Comparison of ENCODE assay signal across 9 cellular contexts in the genomic region with DNA sequence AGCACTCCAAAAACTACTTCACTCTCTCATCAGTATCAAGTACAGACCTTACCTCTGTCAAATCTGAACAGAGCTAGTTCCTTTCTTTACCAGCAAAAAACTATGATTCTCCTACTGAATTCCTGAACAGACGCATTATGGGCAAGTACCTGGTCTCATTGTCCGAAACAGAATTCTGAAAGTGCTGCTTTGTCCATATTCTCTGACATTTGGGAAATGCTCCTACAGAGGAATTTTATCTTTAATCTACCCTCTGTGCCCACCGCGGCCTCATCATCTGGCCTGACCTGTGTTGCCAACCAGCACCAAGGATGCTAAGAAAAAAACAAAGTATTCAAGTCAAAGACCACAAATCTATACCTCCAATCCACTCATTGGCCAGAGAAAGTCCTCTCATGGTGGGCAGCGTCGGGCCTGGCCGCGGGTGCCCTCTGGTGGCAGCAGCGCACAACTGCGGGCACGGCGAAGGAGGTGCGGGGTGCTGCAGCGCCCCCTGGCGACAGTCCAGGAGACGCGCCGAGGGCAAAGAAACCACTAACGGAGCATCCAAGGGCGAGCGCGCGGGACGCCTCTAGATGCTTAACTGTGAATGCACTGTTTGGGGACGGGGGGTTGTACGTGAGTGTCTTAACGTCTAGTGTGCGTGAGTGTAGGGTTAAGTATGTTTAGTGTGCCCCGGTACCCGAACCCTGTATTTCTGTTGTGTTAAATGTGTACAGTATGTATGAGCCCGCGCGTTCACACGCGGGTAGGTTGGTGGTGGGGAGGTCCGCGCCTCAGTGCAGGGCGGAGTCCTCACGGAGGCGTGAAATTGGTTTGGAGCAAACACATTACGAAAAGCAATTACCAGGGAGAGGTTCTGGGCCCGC. TPM values are rescaled to one million over a fixed set of nuclear protein-coding genes. Genes with fewer than 3 reads are reported as not detected.
DNase-seq lines count a peak whose midpoint lies in the region; ATAC-seq, FAIRE-seq and TF ChIP-seq lines count a peak whose summit lies in the region.
"Had no signal": no experiment of that assay in that cellular context is flagged by ENCODE, and none has a peak within 500 bp of the region (broad histone marks: within the 10 kb centered on the region; RNA-seq: fewer than 3 reads in every experiment).

No MANE protein-coding gene starts in this region.

- H3K4ac ChIP-seq in trophoblast cell (ENCODE audit: low read depth, low read length), result no peak overlapping the region

- no peak for FAIRE-seq in frontal cortex (lab: Jason Lieb, UNC)

- no peak overlapping the region for H3K27ac ChIP-seq in SJCRH30
- H3K27ac ChIP-seq in trophoblast cell (ENCODE audit: low read depth, low read length), result no peak overlapping the region

- peaks cover 17% of the 10 kb centered on the region for H3K4me1 Mint-ChIP-seq in type B pancreatic cell (ENCODE audit: unreplicated experiment)

- no peak overlapping the region for H4K12ac ChIP-seq in trophoblast cell (ENCODE audit: low read depth, low read length)

- no peak overlapping the region for H2BK5ac ChIP-seq in trophoblast cell (ENCODE audit: low read depth, low read length, poor library complexity)

- H3K4me1 ChIP-seq in SJCRH30 (no peaks in the 10 kb centered on the region), trophoblast cell (ENCODE audit: control insufficient read depth in 1 of 2, insufficient read depth in 2 of 2, low read length in 2 of 2) (peaks cover 0 to under 1% of the 10 kb centered on the region in 2 experiments)

- H4K91ac ChIP-seq in trophoblast cell (ENCODE audit: low read depth, low read length), result no peak overlapping the region

- DNase-seq in COR-L47 (lab: John Stamatoyannopoulos, UW) (peak; percentile 41), SJCRH30 (peak; percentile 64 to 87), frontal cortex (ENCODE audit: low spot score in 2 of 2) (peak; percentile 92 to 94), trophoblast cell (peak; percentile 49 to 80), type B pancreatic cell (ENCODE audit: extremely low spot score, unreplicated experiment) (peak; percentile 88)
- DNase-seq in Jurkat, Clone E6-1 (ENCODE audit: low read depth, low spot score), result peak; percentile 47
- peak; percentile 69 for DNase-seq in activated effector memory CD4-positive, alpha-beta T cell treated with Interleukin-2 at 50 U/mL for 16 hours

- H2AFZ ChIP-seq in trophoblast cell (ENCODE audit: insufficient read depth, low read length, poor library complexity), result no peak overlapping the region

- peaks cover 15% of the 10 kb centered on the region for H3K27me3 ChIP-seq in SJCRH30
- peaks cover 21% of the 10 kb centered on the region for H3K27me3 ChIP-seq in trophoblast cell (ENCODE audit: insufficient read depth, low read length)

- no peaks in the 10 kb centered on the region for H3K79me1 ChIP-seq in trophoblast cell (ENCODE audit: low read length)

- no CpG with 5 or more reads among the region's 42 CpGs for WGBS in trophoblast cell (ENCODE audit: extremely low coverage, insufficient coverage, insufficient read length)

- peaks cover 11% of the 10 kb centered on the region for H3K9me3 Mint-ChIP-seq in type B pancreatic cell
- H3K9me3 Mint-ChIP-seq: dendritic cell treated with granulocyte-macrophage colony-stimulating factor and Interleukin-4, amounts not matched to agents 40 ng/mL and 50 ng/mL, for 4 days had no signal

- H3K4me3 Mint-ChIP-seq in type B pancreatic cell, result peak overlapping the region; percentile 9
- H3K4me3 Mint-ChIP-seq: dendritic cell treated with granulocyte-macrophage colony-stimulating factor and Interleukin-4, amounts not matched to agents 40 ng/mL and 50 ng/mL, for 4 days had no signal

- no peak overlapping the region for H3K23ac ChIP-seq in trophoblast cell (ENCODE audit: low read length)

- H3K36me3 ChIP-seq in SJCRH30 (no peaks in the 10 kb centered on the region), trophoblast cell (ENCODE audit: control insufficient read depth in 1 of 2, insufficient read depth in 2 of 2, low read length in 2 of 2) (no peaks in the 10 kb centered on the region)

- ATAC-seq in GM19463 (IDR thresholded peaks at IDR 0.05; ENCODE audit: unreplicated experiment), result peak; percentile 61

- H3K27ac Mint-ChIP-seq in type B pancreatic cell, result no peak overlapping the region
- H3K27ac Mint-ChIP-seq: dendritic cell treated with granulocyte-macrophage colony-stimulating factor and Interleukin-4, amounts not matched to agents 40 ng/mL and 50 ng/mL, for 4 days had no signal

- H2AK5ac ChIP-seq in trophoblast cell (ENCODE audit: low read length), result no peak overlapping the region

- no peaks in the 10 kb centered on the region for H3K36me3 Mint-ChIP-seq in type B pancreatic cell

- peaks cover 65% of the 10 kb centered on the region for H3K27me3 Mint-ChIP-seq in type B pancreatic cell

- no peak overlapping the region for H3K4me3 ChIP-seq in Jurkat, Clone E6-1 (ENCODE audit: low read length)
- H3K4me3 ChIP-seq in SJCRH30 (no peak overlapping the region), trophoblast cell (ENCODE audit: low read depth, low read length) (no peak overlapping the region)

- no peak overlapping the region for H2BK12ac ChIP-seq in trophoblast cell (ENCODE audit: low read length)

- no peaks in the 10 kb centered on the region for H3K79me2 ChIP-seq in trophoblast cell (ENCODE audit: control insufficient read depth, insufficient read depth, low read length, poor library complexity)

- TF ChIP-seq CTCF in type B pancreatic cell (conservative IDR thresholded peaks at IDR 0.05), result peak; percentile 100

- H4K8ac ChIP-seq in trophoblast cell (ENCODE audit: low read depth, low read length), result no peak overlapping the region

- H3K4me2 ChIP-seq in trophoblast cell (ENCODE audit: low read length), result no peak overlapping the region

- no peaks in the 10 kb centered on the region for H3K9me3 ChIP-seq in SJCRH30 (replicated peaks)
- peaks cover 25% of the 10 kb centered on the region for H3K9me3 ChIP-seq in trophoblast cell (ENCODE audit: insufficient read depth, low read depth, low read length)

- no peak overlapping the region for H3K18ac ChIP-seq in trophoblast cell (ENCODE audit: low read length)

- H3K9ac ChIP-seq in trophoblast cell (ENCODE audit: low read length), result no peak overlapping the region

- no peak overlapping the region for H2BK120ac ChIP-seq in trophoblast cell (ENCODE audit: insufficient read depth, low read length, poor library complexity)

- no peak overlapping the region for H3K14ac ChIP-seq in trophoblast cell (ENCODE audit: low read length)

RNA-seq across cellular contexts. Expression of a gene that starts 5.0 kb away (rescaled TPM):
- polyA plus RNA-seq in Jurkat, Clone E6-1 (2012; ENCODE audit: insufficient read depth, insufficient read length), result not detected
- total RNA-seq in SJCRH30 (2014; rRNA removed; shearing (Covaris generic)), result 0.48 and 0.95 TPM in 2 replicates
- total RNA-seq in frontal cortex (0.41 TPM), type B pancreatic cell (ENCODE audit: low replicate concordance) (0.26 and 0.41 TPM in 2 replicates)
- not detected in 2 replicates for polyA plus RNA-seq in trophoblast cell (2013)

RNA-seq across cellular contexts. Expression of a gene that starts 14.5 kb away (rescaled TPM):
- not detected for polyA plus RNA-seq in Jurkat, Clone E6-1 (2012; ENCODE audit: insufficient read depth, insufficient read length)
- total RNA-seq in SJCRH30 (2014; rRNA removed; shearing (Covaris generic)), result not detected in 2 replicates
- total RNA-seq in frontal cortex (not detected), type B pancreatic cell (ENCODE audit: low replicate concordance) (not detected in 2 replicates)
- polyA plus RNA-seq in trophoblast cell (2013), result not detected in 2 replicates

RNA-seq across cellular contexts. Expression of a gene that starts 37.8 kb away (rescaled TPM):
- not detected for polyA plus RNA-seq in Jurkat, Clone E6-1 (2012; ENCODE audit: insufficient read depth, insufficient read length)
- total RNA-seq in SJCRH30 (2014; rRNA removed; shearing (Covaris generic)), result not detected in 2 replicates
- total RNA-seq in frontal cortex (not detected), type B pancreatic cell (ENCODE audit: low replicate concordance) (not detected in 2 replicates)
- not detected in 2 replicates for polyA plus RNA-seq in trophoblast cell (2013)

RNA-seq across cellular contexts. Expression of a gene that starts 54.5 kb away (rescaled TPM):
- 55.4 TPM for polyA plus RNA-seq in Jurkat, Clone E6-1 (2012; ENCODE audit: insufficient read depth, insufficient read length)
- 77.6 and 77.7 TPM in 2 replicates for total RNA-seq in SJCRH30 (2014; rRNA removed; shearing (Covaris generic))
- total RNA-seq in frontal cortex (38.3 TPM), type B pancreatic cell (ENCODE audit: low replicate concordance) (35.9 and 46.5 TPM in 2 replicates)
- polyA plus RNA-seq in trophoblast cell (2013), result 25.9 and 26.8 TPM in 2 replicates

RNA-seq across cellular contexts. Expression of a gene that starts 59.8 kb away (rescaled TPM):
- 15.8 TPM for polyA plus RNA-seq in Jurkat, Clone E6-1 (2012; ENCODE audit: insufficient read depth, insufficient read length)
- total RNA-seq in SJCRH30 (2014; rRNA removed; shearing (Covaris generic)), result 27.7 and 28.2 TPM in 2 replicates
- total RNA-seq in frontal cortex, result 18.3 TPM
- 22.6 and 24.6 TPM in 2 replicates for polyA plus RNA-seq in trophoblast cell (2013)
- 44.4 and 54.7 TPM in 2 replicates for total RNA-seq in type B pancreatic cell (ENCODE audit: low replicate concordance)

Comparison
In these comparisons a context has a peak if more than half of its experiments do, and no peak if none do; other contexts are left out.
1. DNase-seq: peak in every context shown above with its lines; median percentile 93 in frontal cortex; 88 in type B pancreatic cell; 76 in SJCRH30; 69 in activated effector memory CD4-positive, alpha-beta T cell treated with Interleukin-2 at 50 U/mL for 16 hours; 64 in trophoblast cell; 47 in Jurkat, Clone E6-1; 41 in COR-L47.